Comparison of ENCODE assay signal across 8 cellular contexts in genomic region chr5:157109744-157110143, GRCh38. TPM values are rescaled to one million over a fixed set of nuclear protein-coding genes. Genes with fewer than 3 reads are reported as not detected.
A peak's percentile ranks its signal among the peaks of the same experiment; 100 is the strongest.
DNase-seq lines count a peak whose midpoint lies in the region; ATAC-seq and TF ChIP-seq lines count a peak whose summit lies in the region.

No MANE protein-coding gene starts in this region.

- no peaks in the 10 kb centered on the region for H3K9me3 Mint-ChIP-seq in natural killer cell treated with Interleukin-12 subunit alpha and Interleukin-12 subunit beta and Interleukin-15 and Interleukin-18, amount 100 ng/mL, for 72 hours
- no peaks in the 10 kb centered on the region for H3K9me3 Mint-ChIP-seq in nephron progenitor cell

- no peaks in the 10 kb centered on the region for H3K27me3 Mint-ChIP-seq in natural killer cell treated with Interleukin-12 subunit alpha and Interleukin-12 subunit beta and Interleukin-15 and Interleukin-18, amount 100 ng/mL, for 72 hours
- peaks cover 3% of the 10 kb centered on the region for H3K27me3 Mint-ChIP-seq in nephron progenitor cell (ENCODE audit: low read depth, poor library complexity)

- peaks cover 34 to 62% of the 10 kb centered on the region in 2 donors for H3K4me1 Mint-ChIP-seq in natural killer cell treated with Interleukin-12 subunit alpha and Interleukin-12 subunit beta and Interleukin-15 and Interleukin-18, amount 100 ng/mL, for 72 hours (ENCODE audit: low read depth in 2 of 2)
- peaks cover 4% of the 10 kb centered on the region for H3K4me1 Mint-ChIP-seq in nephron progenitor cell

- TF ChIP-seq CTCF in nephron progenitor cell (IDR thresholded peaks at IDR 0.05) (no peak), brain microvascular endothelial cell (IDR thresholded peaks at IDR 0.05; ENCODE audit: low read depth, low read length, missing control alignments) (no peak)

- no peak overlapping the region for H3K27ac ChIP-seq in brain microvascular endothelial cell

- peak; percentile 59 for ATAC-seq in HG02938 (IDR thresholded peaks at IDR 0.05; ENCODE audit: unreplicated experiment)
- ATAC-seq in natural killer cell treated with Interleukin-12 subunit alpha and Interleukin-12 subunit beta and Interleukin-15 and Interleukin-18, amount 100 ng/mL, for 72 hours: peak; percentile 57 to 68

- peak overlapping the region; percentile 94 for H3K4me3 Mint-ChIP-seq in natural killer cell treated with Interleukin-12 subunit alpha and Interleukin-12 subunit beta and Interleukin-15 and Interleukin-18, amount 100 ng/mL, for 72 hours
- H3K4me3 Mint-ChIP-seq in nephron progenitor cell: no peak overlapping the region

- in situ Hi-C loops in brain microvascular endothelial cell (cut with HindIII; ENCODE audit: low pct_ligation_motif_present, low sequenced_read_pairs): no loop called here

- peaks cover 38% of the 10 kb centered on the region for H3K36me3 Mint-ChIP-seq in natural killer cell treated with Interleukin-12 subunit alpha and Interleukin-12 subunit beta and Interleukin-15 and Interleukin-18, amount 100 ng/mL, for 72 hours
- H3K36me3 Mint-ChIP-seq in nephron progenitor cell (ENCODE audit: low read depth): no peaks in the 10 kb centered on the region

- H3K27me3 ChIP-seq in brain microvascular endothelial cell (replicated peaks): no peaks in the 10 kb centered on the region

- DNase-seq in activated CD8-positive, alpha-beta memory T cell treated with anti-CD3 and anti-CD28 coated beads, Interleukin-2, amount 50 U/mL, for 4 hours: peak; percentile 22
- DNase-seq in activated CD8-positive, alpha-beta memory T cell treated with anti-CD3 and anti-CD28 coated beads, Interleukin-2, amount 50 U/mL, for 48 hours: no peak
- DNase-seq in SKM-1 treated with dmso at 0.1 percent for 144 hours (lab: John Stamatoyannopoulos, UW; ENCODE audit: unreplicated experiment): peak; percentile 44
- peak; percentile 73 for DNase-seq in natural killer cell treated with Interleukin-12 subunit alpha and Interleukin-12 subunit beta and Interleukin-15 and Interleukin-18, amount 100 ng/mL, for 72 hours (ENCODE audit: low spot score)
- DNase-seq in NCI-H748 treated with DMSO at 0.1 percent for 48 hours (lab: John Stamatoyannopoulos, UW): no peak
- no peak for DNase-seq in nephron progenitor cell
- no peak for DNase-seq in brain microvascular endothelial cell

- H3K27ac Mint-ChIP-seq in natural killer cell treated with Interleukin-12 subunit alpha and Interleukin-12 subunit beta and Interleukin-15 and Interleukin-18, amount 100 ng/mL, for 72 hours: peak overlapping the region; percentile 97 to 99
- no peak overlapping the region for H3K27ac Mint-ChIP-seq in nephron progenitor cell

- H3K36me3 ChIP-seq in brain microvascular endothelial cell (replicated peaks): no peaks in the 10 kb centered on the region

- no peak overlapping the region for H3K4me3 ChIP-seq in brain microvascular endothelial cell (ENCODE audit: low read depth, low read length)

RNA-seq across cellular contexts. Expression of gene HAVCR2, which starts 0.9 kb away (rescaled TPM):
- 100 to 1,000 TPM; 378 to 721 TPM for total RNA-seq in natural killer cell treated with Interleukin-12 subunit alpha and Interleukin-12 subunit beta and Interleukin-15 and Interleukin-18, amount 100 ng/mL, for 72 hours

RNA-seq across cellular contexts. Expression of gene MED7, which starts 32.9 kb away (rescaled TPM):
- total RNA-seq in natural killer cell treated with Interleukin-12 subunit alpha and Interleukin-12 subunit beta and Interleukin-15 and Interleukin-18, amount 100 ng/mL, for 72 hours: 10 to 100 TPM; 14.8 to 16.6 TPM

RNA-seq across cellular contexts. Expression of gene HAVCR1, which starts 50.8 kb away (rescaled TPM):
- 10 to 100 TPM; 23.9 to 26.5 TPM for total RNA-seq in natural killer cell treated with Interleukin-12 subunit alpha and Interleukin-12 subunit beta and Interleukin-15 and Interleukin-18, amount 100 ng/mL, for 72 hours

RNA-seq across cellular contexts. Expression of gene GARIN3, which starts 56.3 kb away (rescaled TPM):
- not detected for total RNA-seq in natural killer cell treated with Interleukin-12 subunit alpha and Interleukin-12 subunit beta and Interleukin-15 and Interleukin-18, amount 100 ng/mL, for 72 hours

Comparison
In these comparisons a context has a peak if more than half of its experiments do, and no peak if none do; other contexts are left out.
1. DNase-seq: peak in activated CD8-positive, alpha-beta memory T cell treated with anti-CD3 and anti-CD28 coated beads, Interleukin-2, amount 50 U/mL, for 4 hours (single experiment), SKM-1 treated with dmso at 0.1 percent for 144 hours (single experiment) and natural killer cell treated with Interleukin-12 subunit alpha and Interleukin-12 subunit beta and Interleukin-15 and Interleukin-18, amount 100 ng/mL, for 72 hours (single experiment); none in activated CD8-positive, alpha-beta memory T cell treated with anti-CD3 and anti-CD28 coated beads, Interleukin-2, amount 50 U/mL, for 48 hours (single experiment), NCI-H748 treated with DMSO at 0.1 percent for 48 hours (single experiment), nephron progenitor cell (single experiment) and brain microvascular endothelial cell (single experiment).